Comparison of ENCODE assay signal across 35 cellular contexts in genomic region chr3:3392946-3393345, GRCh38.
"Had no signal": no experiment of that assay in that cellular context is flagged by ENCODE, and none has a peak within 500 bp of the region (broad histone marks: within the 10 kb centered on the region; RNA-seq: fewer than 3 reads in every experiment).

No MANE protein-coding gene starts in this region.

- H3K27ac ChIP-seq: adrenal gland, body of pancreas, coronary artery, dorsolateral prefrontal cortex, esophagus muscularis mucosa, foreskin keratinocyte, gastrocnemius medialis, WERI-Rb-1 had no signal

- H3K27me3 ChIP-seq: adrenal gland, body of pancreas, dorsolateral prefrontal cortex, esophagus muscularis mucosa, foreskin keratinocyte, gastrocnemius medialis had no signal

- H3K9me3 ChIP-seq: adrenal gland, body of pancreas, gastrocnemius medialis had no signal

- H3K4me3 ChIP-seq: adrenal gland, body of pancreas, coronary artery, dorsolateral prefrontal cortex, esophagus muscularis mucosa, gastrocnemius medialis had no signal

- H3K4me1 ChIP-seq: adrenal gland, body of pancreas, esophagus muscularis mucosa, foreskin keratinocyte, gastrocnemius medialis had no signal

- H3K27ac Mint-ChIP-seq: activated B cell treated with CpG ODN at 0.5 μM for 24 hours; activated CD8-positive, alpha-beta T cell treated with anti-CD3 and anti-CD28 coated beads for 36 hours; activated naive CD4-positive, alpha-beta T cell treated with anti-CD3 and anti-CD28 coated beads for 36 hours; activated naive CD4-positive, alpha-beta T cell treated with anti-CD3 and anti-CD28 coated beads, Interleukin-2, amount 50 U/mL, for 24 hours; activated naive CD8-positive, alpha-beta T cell treated with anti-CD3 and anti-CD28 coated beads for 36 hours; activated naive CD8-positive, alpha-beta T cell treated with anti-CD3 and anti-CD28 coated beads, Interleukin-2, amount 50 U/mL, for 24 hours; activated T-helper 1 cell treated with anti-CD3 and anti-CD28 coated beads, Interleukin-12 subunit alpha, Interleukin-12 subunit beta, Interleukin-2, Interleukin-4 antibody, amounts not matched to agents 30 ng/mL and 10 ng/mL and 1 ng/mL, durations not matched to agents 14 hours and 24 hours and 36 hours; activated T-helper 2 cell treated with anti-CD3 and anti-CD28 coated beads, Interferon-gamma antibody, Interleukin-2, Interleukin-4, amounts not matched to agents 10 μg/mL and 5 μg/mL and 100 μg/mL, durations not matched to agents 14 hours and 24 hours and 36 hours; dendritic cell treated with granulocyte-macrophage colony-stimulating factor and Interleukin-4, amounts not matched to agents 40 ng/mL and 50 ng/mL, for 4 days; T-helper 17 cell; T-helper 2 cell treated with Interferon-gamma antibody and Interleukin-4, amounts not matched to agents 5 μg/mL and 100 μg/mL, for 36 hours had no signal

- H3K9me3 Mint-ChIP-seq: activated naive CD4-positive, alpha-beta T cell treated with anti-CD3 and anti-CD28 coated beads, Interleukin-2, amount 50 U/mL, for 24 hours; activated naive CD8-positive, alpha-beta T cell treated with anti-CD3 and anti-CD28 coated beads for 36 hours; activated T-helper 1 cell treated with anti-CD3 and anti-CD28 coated beads, Interleukin-12 subunit alpha, Interleukin-12 subunit beta, Interleukin-2, Interleukin-4 antibody, amounts not matched to agents 30 ng/mL and 10 ng/mL and 1 ng/mL, durations not matched to agents 14 hours and 24 hours and 36 hours; activated T-helper 2 cell treated with anti-CD3 and anti-CD28 coated beads, Interferon-gamma antibody, Interleukin-2, Interleukin-4, amounts not matched to agents 10 μg/mL and 5 μg/mL and 100 μg/mL, durations not matched to agents 14 hours and 24 hours and 36 hours; T-helper 2 cell treated with Interferon-gamma antibody and Interleukin-4, amounts not matched to agents 5 μg/mL and 100 μg/mL, for 36 hours had no signal

- H3K36me3 ChIP-seq: adrenal gland, esophagus muscularis mucosa, gastrocnemius medialis, WERI-Rb-1 had no signal

- DNase-seq: activated B cell treated with CpG ODN at 0.5 μM for 24 hours; activated CD4-positive, alpha-beta T cell treated with anti-CD3 and anti-CD28 coated beads for 48 hours; activated CD4-positive, alpha-beta T cell treated with anti-CD3 and anti-CD28 coated beads, Interleukin-2, amount 50 U/mL, for 1 hour; activated CD4-positive, alpha-beta T cell treated with anti-CD3 and anti-CD28 coated beads, Interleukin-2, amount 50 U/mL, for 48 hours; activated CD8-positive, alpha-beta memory T cell treated with anti-CD3 and anti-CD28 coated beads for 24 hours; activated CD8-positive, alpha-beta T cell treated with anti-CD3 and anti-CD28 coated beads for 36 hours; activated effector memory CD4-positive, alpha-beta T cell treated with anti-CD3 and anti-CD28 coated beads, Interleukin-2, amount 50 U/mL, for 16 hours; activated naive CD4-positive, alpha-beta T cell treated with anti-CD3 and anti-CD28 coated beads for 36 hours; activated naive CD8-positive, alpha-beta T cell treated with anti-CD3 and anti-CD28 coated beads for 36 hours; activated naive CD8-positive, alpha-beta T cell treated with anti-CD3 and anti-CD28 coated beads, Interleukin-2, amount 50 U/mL, for 24 hours; activated T-cell treated with anti-CD3 and anti-CD28 coated beads, Interleukin-2, amount 50 U/mL, for 1 hour; activated T-cell treated with anti-CD3 and anti-CD28 coated beads, Interleukin-2, amount 50 U/mL, for 48 hours; adrenal gland; amygdala; aorta; body of pancreas; caudate nucleus; cerebellar nuclear complex; dorsolateral prefrontal cortex; effector memory CD4-positive, alpha-beta T cell; erythroblast; foreskin keratinocyte; gastrocnemius medialis; T-helper 1 cell; T-helper 17 cell; T1000; WERI-Rb-1 had no signal

- ATAC-seq: activated CD4-positive, CD25-positive, alpha-beta regulatory T cell treated with anti-CD3 and anti-CD28 coated beads, Interleukin-2, amount 50 U/mL, for 24 hours; activated CD8-positive, alpha-beta T cell treated with anti-CD3 and anti-CD28 coated beads for 36 hours; activated naive CD8-positive, alpha-beta T cell treated with anti-CD3 and anti-CD28 coated beads, Interleukin-2, amount 50 U/mL, for 24 hours; body of pancreas; foreskin keratinocyte; gastrocnemius medialis; T-helper 17 cell had no signal

- H3K36me3 Mint-ChIP-seq: activated naive CD4-positive, alpha-beta T cell treated with anti-CD3 and anti-CD28 coated beads, Interleukin-2, amount 50 U/mL, for 24 hours; activated naive CD8-positive, alpha-beta T cell treated with anti-CD3 and anti-CD28 coated beads for 36 hours had no signal

- H3K4me1 Mint-ChIP-seq: activated B cell treated with CpG ODN at 0.5 μM for 24 hours; activated naive CD4-positive, alpha-beta T cell treated with anti-CD3 and anti-CD28 coated beads, Interleukin-2, amount 50 U/mL, for 24 hours; activated naive CD8-positive, alpha-beta T cell treated with anti-CD3 and anti-CD28 coated beads for 36 hours; activated naive CD8-positive, alpha-beta T cell treated with anti-CD3 and anti-CD28 coated beads, Interleukin-2, amount 50 U/mL, for 24 hours; T-helper 17 cell had no signal

- H3K4me3 Mint-ChIP-seq: activated B cell treated with CpG ODN at 0.5 μM for 24 hours; activated CD8-positive, alpha-beta T cell treated with anti-CD3 and anti-CD28 coated beads for 36 hours; activated naive CD4-positive, alpha-beta T cell treated with anti-CD3 and anti-CD28 coated beads for 36 hours; activated naive CD4-positive, alpha-beta T cell treated with anti-CD3 and anti-CD28 coated beads, Interleukin-2, amount 50 U/mL, for 24 hours; activated naive CD8-positive, alpha-beta T cell treated with anti-CD3 and anti-CD28 coated beads for 36 hours; activated naive CD8-positive, alpha-beta T cell treated with anti-CD3 and anti-CD28 coated beads, Interleukin-2, amount 50 U/mL, for 24 hours; activated T-helper 1 cell treated with anti-CD3 and anti-CD28 coated beads, Interleukin-12 subunit alpha, Interleukin-12 subunit beta, Interleukin-2, Interleukin-4 antibody, amounts not matched to agents 30 ng/mL and 10 ng/mL and 1 ng/mL, durations not matched to agents 14 hours and 24 hours and 36 hours; dendritic cell treated with granulocyte-macrophage colony-stimulating factor and Interleukin-4, amounts not matched to agents 40 ng/mL and 50 ng/mL, for 4 days; T-helper 17 cell; T-helper 2 cell treated with Interferon-gamma antibody and Interleukin-4, amounts not matched to agents 5 μg/mL and 100 μg/mL, for 36 hours had no signal

- H3K27me3 Mint-ChIP-seq: activated B cell treated with CpG ODN at 0.5 μM for 24 hours; activated CD8-positive, alpha-beta T cell treated with anti-CD3 and anti-CD28 coated beads for 36 hours; activated naive CD8-positive, alpha-beta T cell treated with anti-CD3 and anti-CD28 coated beads for 36 hours; activated naive CD8-positive, alpha-beta T cell treated with anti-CD3 and anti-CD28 coated beads, Interleukin-2, amount 50 U/mL, for 24 hours; dendritic cell treated with granulocyte-macrophage colony-stimulating factor and Interleukin-4, amounts not matched to agents 40 ng/mL and 50 ng/mL, for 4 days; T-helper 17 cell had no signal
